ENCODE assay signal across 1 cellular context in genomic region chr1:53196485-53197271, GRCh38.
TF ChIP-seq lines count a peak whose summit lies in the region.

CPT2 (plus strand) TSS chr1:53196824; CDS start chr1:53196944, 120 bp downstream.

TF ChIP-seq in HEK293, 187 proteins besides CTCF, POLR2A, EP300 and RAD21 (continued from another document and continues in another):
- TF ChIP-seq, protein P1, sequence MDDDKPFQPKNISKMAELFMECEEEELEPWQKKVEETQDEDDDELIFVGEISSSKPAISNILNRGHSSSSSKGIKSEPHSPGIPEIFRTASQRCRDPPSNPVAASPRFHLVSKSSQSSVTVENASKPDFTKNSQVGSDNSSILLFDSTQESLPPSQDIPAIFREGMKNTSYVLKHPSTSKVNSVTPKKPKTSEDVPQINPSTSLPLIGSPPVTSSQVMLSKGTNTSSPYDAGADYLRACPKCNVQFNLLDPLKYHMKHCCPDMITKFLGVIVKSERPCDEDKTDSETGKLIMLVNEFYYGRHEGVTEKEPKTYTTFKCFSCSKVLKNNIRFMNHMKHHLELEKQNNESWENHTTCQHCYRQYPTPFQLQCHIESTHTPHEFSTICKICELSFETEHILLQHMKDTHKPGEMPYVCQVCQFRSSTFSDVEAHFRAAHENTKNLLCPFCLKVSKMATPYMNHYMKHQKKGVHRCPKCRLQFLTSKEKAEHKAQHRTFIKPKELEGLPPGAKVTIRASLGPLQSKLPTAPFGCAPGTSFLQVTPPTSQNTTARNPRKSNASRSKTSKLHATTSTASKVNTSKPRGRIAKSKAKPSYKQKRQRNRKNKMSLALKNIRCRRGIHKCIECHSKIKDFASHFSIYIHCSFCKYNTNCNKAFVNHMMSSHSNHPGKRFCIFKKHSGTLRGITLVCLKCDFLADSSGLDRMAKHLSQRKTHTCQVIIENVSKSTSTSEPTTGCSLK (tag by site-specific recombination; IDR thresholded peaks at IDR 0.05), result no peak
- TF ChIP-seq, protein P2, sequence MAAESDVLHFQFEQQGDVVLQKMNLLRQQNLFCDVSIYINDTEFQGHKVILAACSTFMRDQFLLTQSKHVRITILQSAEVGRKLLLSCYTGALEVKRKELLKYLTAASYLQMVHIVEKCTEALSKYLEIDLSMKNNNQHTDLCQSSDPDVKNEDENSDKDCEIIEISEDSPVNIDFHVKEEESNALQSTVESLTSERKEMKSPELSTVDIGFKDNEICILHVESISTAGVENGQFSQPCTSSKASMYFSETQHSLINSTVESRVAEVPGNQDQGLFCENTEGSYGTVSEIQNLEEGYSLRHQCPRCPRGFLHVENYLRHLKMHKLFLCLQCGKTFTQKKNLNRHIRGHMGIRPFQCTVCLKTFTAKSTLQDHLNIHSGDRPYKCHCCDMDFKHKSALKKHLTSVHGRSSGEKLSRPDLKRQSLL (tag by site-specific recombination; IDR thresholded peaks at IDR 0.05), result peak; percentile 5; the same call in 1 of the 2 replicates
- peak; percentile 78; the same call in 1 of the 2 replicates for TF ChIP-seq ZFP69B (tag by site-specific recombination; IDR thresholded peaks at IDR 0.05)
- no peak for TF ChIP-seq MYNN (tag by site-specific recombination; IDR thresholded peaks at IDR 0.05; ENCODE audit: borderline replicate concordance)
- no peak for TF ChIP-seq ZNF132 (tag by site-specific recombination; IDR thresholded peaks at IDR 0.05; ENCODE audit: borderline replicate concordance)
- TF ChIP-seq ZFP41 (tag by site-specific recombination; IDR thresholded peaks at IDR 0.05; ENCODE audit: borderline replicate concordance), result no peak
- peak; percentile 37; the same call in 1 of the 2 replicates for TF ChIP-seq KLF1 (tag by site-specific recombination; IDR thresholded peaks at IDR 0.05)
- no peak for TF ChIP-seq ZNF302 (tag by site-specific recombination; IDR thresholded peaks at IDR 0.05; ENCODE audit: low read depth)
- no peak for TF ChIP-seq ZNF280D (tag by site-specific recombination; IDR thresholded peaks at IDR 0.05)
- TF ChIP-seq ZNF423 (tag by site-specific recombination; IDR thresholded peaks at IDR 0.05), result no peak
- no peak; the same call in 1 of the 2 replicates for TF ChIP-seq ZNF596 (tag by site-specific recombination; IDR thresholded peaks at IDR 0.05)
- TF ChIP-seq ZNF629 (tag by site-specific recombination; IDR thresholded peaks at IDR 0.05), result peak; percentile 75
- TF ChIP-seq ZFP37 (tag by site-specific recombination; IDR thresholded peaks at IDR 0.05), result 0 out of 2 replicates have a peak, but pooled peaks have one; percentile 32
- no peak for TF ChIP-seq GLIS2 (tag by site-specific recombination; IDR thresholded peaks at IDR 0.05)
- no peak for TF ChIP-seq ZNF548 (tag by site-specific recombination; IDR thresholded peaks at IDR 0.05)
- peak; percentile 88 for TF ChIP-seq ZBTB8A (tag by site-specific recombination; IDR thresholded peaks at IDR 0.05)
- peak; percentile 90 for TF ChIP-seq ZBTB11 (tag by site-specific recombination; conservative IDR thresholded peaks at IDR 0.05; ENCODE audit: low read depth)
- TF ChIP-seq TSHZ1 (tag by site-specific recombination; IDR thresholded peaks at IDR 0.05; ENCODE audit: borderline replicate concordance), result no peak
- no peak for TF ChIP-seq PBX3 (CRISPR knock-in tag; IDR thresholded peaks at IDR 0.05)
- TF ChIP-seq ZNF16 (tag by site-specific recombination; IDR thresholded peaks at IDR 0.05; ENCODE audit: low read depth), result no peak
- TF ChIP-seq ZNF660 (tag by site-specific recombination; IDR thresholded peaks at IDR 0.05), result no peak
- TF ChIP-seq GLI4 (tag by site-specific recombination; IDR thresholded peaks at IDR 0.05), result no peak
- no peak for TF ChIP-seq ZNF433 (tag by site-specific recombination; IDR thresholded peaks at IDR 0.05; ENCODE audit: low read depth)
- TF ChIP-seq ZNF239 (tag by site-specific recombination; IDR thresholded peaks at IDR 0.05), result no peak
- TF ChIP-seq ZNF791 (tag by site-specific recombination; IDR thresholded peaks at IDR 0.05), result no peak
- no peak for TF ChIP-seq ZNF37A (tag by site-specific recombination; IDR thresholded peaks at IDR 0.05)
- peak; percentile 38; the same call in 1 of the 2 replicates for TF ChIP-seq ZNF76 (tag by site-specific recombination; IDR thresholded peaks at IDR 0.05; ENCODE audit: borderline replicate concordance, low read depth)
- 0 out of 2 replicates have a peak, but pooled peaks have one; percentile 28 for TF ChIP-seq ZNF518A (tag by site-specific recombination; conservative IDR thresholded peaks at IDR 0.05; ENCODE audit: low read depth)
- no peak for TF ChIP-seq ZNF621 (tag by site-specific recombination; IDR thresholded peaks at IDR 0.05)
- TF ChIP-seq ZNF394 (tag by site-specific recombination; IDR thresholded peaks at IDR 0.05; ENCODE audit: borderline replicate concordance), result peak; percentile 36; the same call in 1 of the 2 replicates
- TF ChIP-seq KLF10 (tag by site-specific recombination; IDR thresholded peaks at IDR 0.05), result 0 out of 2 replicates have a peak, but pooled peaks have one; percentile 40
- TF ChIP-seq ZNF792 (tag by site-specific recombination; IDR thresholded peaks at IDR 0.05), result no peak
- peak; percentile 59 for TF ChIP-seq SP7 (tag by site-specific recombination; IDR thresholded peaks at IDR 0.05)
- TF ChIP-seq ZNF521 (tag by site-specific recombination; IDR thresholded peaks at IDR 0.05), result no peak
- TF ChIP-seq ZNF221 (tag by site-specific recombination; IDR thresholded peaks at IDR 0.05; ENCODE audit: borderline replicate concordance), result no peak
- no peak for TF ChIP-seq ZNF658 (tag by site-specific recombination; IDR thresholded peaks at IDR 0.05)
- TF ChIP-seq, protein P3, sequence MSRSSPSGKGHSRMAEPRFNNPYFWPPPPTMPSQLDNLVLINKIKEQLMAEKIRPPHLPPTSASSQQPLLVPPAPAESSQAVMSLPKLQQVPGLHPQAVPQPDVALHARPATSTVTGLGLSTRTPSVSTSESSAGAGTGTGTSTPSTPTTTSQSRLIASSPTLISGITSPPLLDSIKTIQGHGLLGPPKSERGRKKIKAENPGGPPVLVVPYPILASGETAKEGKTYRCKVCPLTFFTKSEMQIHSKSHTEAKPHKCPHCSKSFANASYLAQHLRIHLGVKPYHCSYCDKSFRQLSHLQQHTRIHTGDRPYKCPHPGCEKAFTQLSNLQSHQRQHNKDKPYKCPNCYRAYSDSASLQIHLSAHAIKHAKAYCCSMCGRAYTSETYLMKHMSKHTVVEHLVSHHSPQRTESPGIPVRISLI (tag by site-specific recombination; IDR thresholded peaks at IDR 0.05), result no peak; the same call in 1 of the 2 replicates
- TF ChIP-seq ZBTB17 (tag by site-specific recombination; IDR thresholded peaks at IDR 0.05), result peak; percentile 68
- TF ChIP-seq ZNF623 (tag by site-specific recombination; IDR thresholded peaks at IDR 0.05), result no peak
- no peak for TF ChIP-seq BCL11B (tag by site-specific recombination; IDR thresholded peaks at IDR 0.05; ENCODE audit: low read depth)
